Comparison of ENCODE assay signal across 12 cellular contexts in the genomic region with DNA sequence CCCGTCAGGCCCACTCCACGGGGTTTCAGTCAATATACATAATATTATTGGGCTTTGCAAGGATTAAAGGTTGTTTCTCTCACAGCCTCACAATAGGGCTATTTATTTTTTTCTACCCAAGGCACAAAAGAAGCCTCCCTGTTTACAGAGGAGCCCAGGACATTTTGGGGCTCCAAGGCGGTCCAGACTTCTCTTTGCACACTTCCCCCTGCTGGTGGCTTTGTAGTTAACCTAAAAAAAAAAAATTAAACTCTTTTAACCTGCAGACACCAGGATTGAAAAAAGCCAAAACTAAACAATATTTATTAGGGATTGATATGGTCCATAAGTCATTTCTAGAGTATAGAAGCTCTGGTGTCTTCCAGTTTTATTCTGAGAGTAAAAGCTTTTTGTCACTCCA.
DNase-seq lines count a peak whose midpoint lies in the region; ATAC-seq and TF ChIP-seq lines count a peak whose summit lies in the region.
"Had no signal": no experiment of that assay in that cellular context is flagged by ENCODE, and none has a peak within 500 bp of the region (broad histone marks: within the 10 kb centered on the region; RNA-seq: fewer than 3 reads in every experiment).

No MANE protein-coding gene starts in this region.

- no peak overlapping the region for H2AK5ac ChIP-seq in neuronal stem cell (ENCODE audit: low read depth, low read length)

- H3K79me2 ChIP-seq in OCI-LY3 (ENCODE audit: low read length) (no peaks in the 10 kb centered on the region), MM.1S (ENCODE audit: low read length) (no peaks in the 10 kb centered on the region)

- H3K9me3 ChIP-seq in cardiac muscle cell (ENCODE audit: low read depth) (no peaks in the 10 kb centered on the region), OCI-LY3 (ENCODE audit: insufficient read depth, low read length) (0 out of 2 replicates have a peak, but pooled peaks cover 3% of the 10 kb centered on the region), neuronal stem cell (replicated peaks in 1 of 2; ENCODE audit: control insufficient read depth in 2 of 2, insufficient read depth in 1 of 2, low read depth in 1 of 2, low read length in 2 of 2) (peaks cover 3 to 7% of the 10 kb centered on the region in 2 donors), MM.1S (replicated peaks; ENCODE audit: insufficient read depth, low read length) (no peaks in the 10 kb centered on the region)
- H3K9me3 ChIP-seq: uterus had no signal

- no peak overlapping the region for H2BK120ac ChIP-seq in neuronal stem cell (ENCODE audit: low read depth, low read length)

- no peak overlapping the region for H4K8ac ChIP-seq in neuronal stem cell (ENCODE audit: low read depth, low read length)

- H3K27me3 ChIP-seq in cardiac muscle cell = no peaks in the 10 kb centered on the region
- peaks cover 5% of the 10 kb centered on the region; the same call in 1 of the 2 replicates for H3K27me3 ChIP-seq in OCI-LY3 (ENCODE audit: low read depth, low read length)
- H3K27me3 ChIP-seq in neuronal stem cell (ENCODE audit: control insufficient read depth in 3 of 3, insufficient read depth in 3 of 3, low read depth in 1 of 3, low read length in 3 of 3) = no peaks in the 10 kb centered on the region
- no peaks in the 10 kb centered on the region for H3K27me3 ChIP-seq in MM.1S (replicated peaks; ENCODE audit: insufficient read depth, low read length)
- H3K27me3 ChIP-seq: BLaER1, uterus had no signal

- H3K9me2 ChIP-seq in MM.1S (replicated peaks; ENCODE audit: insufficient read depth, low read length) = no peaks in the 10 kb centered on the region

- no CpG with 5 or more reads among the region's 3 CpGs for WGBS in neuronal stem cell (ENCODE audit: extremely low coverage in 2 of 2, insufficient read length in 2 of 2, insufficient replicate concordance in 1 of 2), 2 donors

- intact Hi-C loops in Right ventricle myocardium superior (cut with DNase I) = no loop called here

- H3K9ac ChIP-seq in OCI-LY3 (ENCODE audit: low read length) (no peak overlapping the region), neuronal stem cell (ENCODE audit: low read depth, low read length, poor library complexity) (no peak overlapping the region), MM.1S (ENCODE audit: low read length) (no peak overlapping the region)
- H3K9ac ChIP-seq: BLaER1 had no signal

- H3K18ac ChIP-seq in neuronal stem cell (ENCODE audit: low read length) = no peak overlapping the region

- no peaks in the 10 kb centered on the region for H3F3A ChIP-seq in MM.1S (ENCODE audit: insufficient read depth, low read length)

- no peak overlapping the region for H2BK15ac ChIP-seq in neuronal stem cell (ENCODE audit: low read length)

- H4K20me1 ChIP-seq in OCI-LY3 (ENCODE audit: insufficient read depth, low read length) (no peaks in the 10 kb centered on the region), MM.1S (ENCODE audit: insufficient read depth, low read length) (no peaks in the 10 kb centered on the region)
- H4K20me1 ChIP-seq: BLaER1 had no signal

- no peak overlapping the region for H4K91ac ChIP-seq in neuronal stem cell (ENCODE audit: low read depth, low read length, poor library complexity)

- peak; percentile 23 for TF ChIP-seq CTCF in cardiac muscle cell (IDR thresholded peaks at IDR 0.05; ENCODE audit: low read depth, low read length)
- peak; percentile 31; the same call in 1 of the 2 replicates for TF ChIP-seq CTCF in OCI-LY3 (IDR thresholded peaks at IDR 0.05; ENCODE audit: low read depth, low read length)
- TF ChIP-seq CTCF in fibroblast of mammary gland (conservative IDR thresholded peaks at IDR 0.05; ENCODE audit: control insufficient read depth, insufficient read depth, low read depth, low read length) = peak; percentile 20
- no peak for TF ChIP-seq CTCF in MM.1S (IDR thresholded peaks at IDR 0.05; ENCODE audit: low read length)

- no peak overlapping the region for H2AFZ ChIP-seq in OCI-LY3 (ENCODE audit: low read depth, low read length)
- no peak overlapping the region for H2AFZ ChIP-seq in neuronal stem cell (ENCODE audit: low read length)
- H2AFZ ChIP-seq in MM.1S (ENCODE audit: low read length) = no peak overlapping the region

- H3K4me3 ChIP-seq in cardiac muscle cell (no peak overlapping the region), OCI-LY3 (ENCODE audit: low read length) (no peak overlapping the region), fibroblast of mammary gland (ENCODE audit: control insufficient read depth, low read depth, low read length) (no peak overlapping the region), neuronal stem cell (ENCODE audit: low read length in 2 of 2) (no peak overlapping the region), MM.1S (ENCODE audit: low read length) (no peak overlapping the region)
- H3K4me3 ChIP-seq: BLaER1, uterus had no signal

- DNase-seq in cardiac muscle cell (ENCODE audit: low read depth in 1 of 2, low spot score in 1 of 2) = no peak
- no peak for DNase-seq in Right ventricle myocardium superior
- DNase-seq in fibroblast of mammary gland (ENCODE audit: low read depth) = no peak
- no peak for DNase-seq in neuronal stem cell (ENCODE audit: low spot score)
- no peak for DNase-seq in MM.1S
- no peak for DNase-seq in cerebellum (ENCODE audit: low spot score)
- DNase-seq: activated naive CD4-positive, alpha-beta T cell treated with anti-CD3 and anti-CD28 coated beads for 36 hours; NCI-H1105; uterus had no signal

- no peak for ATAC-seq in Right ventricle myocardium superior (ENCODE audit: poor library complexity)
- ATAC-seq in GM21381 (IDR thresholded peaks at IDR 0.05; ENCODE audit: unreplicated experiment) = no peak

- no peak overlapping the region for H3K23ac ChIP-seq in neuronal stem cell (ENCODE audit: low read depth, low read length, poor library complexity)

- H3K4me2 ChIP-seq in OCI-LY3 (ENCODE audit: low read length) (no peak overlapping the region), neuronal stem cell (ENCODE audit: insufficient read depth, low read length, poor library complexity, severe bottlenecking) (no peak overlapping the region), MM.1S (ENCODE audit: low read depth, low read length) (no peak overlapping the region)
- H3K4me2 ChIP-seq: BLaER1 had no signal

- H3K27ac ChIP-seq in cardiac muscle cell (no peak overlapping the region), OCI-LY3 (ENCODE audit: low read length) (no peak overlapping the region), neuronal stem cell (replicated peaks; ENCODE audit: low read length) (no peak overlapping the region), MM.1S (ENCODE audit: low read length) (no peak overlapping the region)
- H3K27ac ChIP-seq: BLaER1, uterus had no signal

- H3K14ac ChIP-seq in neuronal stem cell (ENCODE audit: low read length) = no peak overlapping the region

- H3K36me3 ChIP-seq in cardiac muscle cell (no peaks in the 10 kb centered on the region), OCI-LY3 (replicated peaks; ENCODE audit: low read depth, low read length) (no peaks in the 10 kb centered on the region), neuronal stem cell (replicated peaks in 1 of 2; ENCODE audit: control insufficient read depth in 2 of 2, insufficient read depth in 2 of 2, low read length in 2 of 2) (no peaks in the 10 kb centered on the region), MM.1S (replicated peaks; ENCODE audit: insufficient read depth, low read length) (no peaks in the 10 kb centered on the region)
- H3K36me3 ChIP-seq: BLaER1, uterus had no signal

- no peak overlapping the region for H2BK12ac ChIP-seq in neuronal stem cell (ENCODE audit: low read length)

- no peak overlapping the region for H2BK5ac ChIP-seq in neuronal stem cell (ENCODE audit: low read length)

- H3K79me1 ChIP-seq in neuronal stem cell (ENCODE audit: low read depth, low read length) = no peaks in the 10 kb centered on the region

- H3K4me1 ChIP-seq in cardiac muscle cell (ENCODE audit: low read depth) (no peaks in the 10 kb centered on the region), OCI-LY3 (ENCODE audit: low read length) (no peaks in the 10 kb centered on the region), neuronal stem cell (ENCODE audit: control insufficient read depth in 2 of 2, insufficient read depth in 1 of 2, low read depth in 1 of 2, low read length in 2 of 2) (peaks cover 0 to 1% of the 10 kb centered on the region in 2 donors), MM.1S (ENCODE audit: low read length) (no peaks in the 10 kb centered on the region)
- H3K4me1 ChIP-seq: BLaER1, uterus had no signal

- H3K4ac ChIP-seq in neuronal stem cell (ENCODE audit: low read length) = no peak overlapping the region
